13 cellular contexts compared by ENCODE assay signal in the genomic region with DNA sequence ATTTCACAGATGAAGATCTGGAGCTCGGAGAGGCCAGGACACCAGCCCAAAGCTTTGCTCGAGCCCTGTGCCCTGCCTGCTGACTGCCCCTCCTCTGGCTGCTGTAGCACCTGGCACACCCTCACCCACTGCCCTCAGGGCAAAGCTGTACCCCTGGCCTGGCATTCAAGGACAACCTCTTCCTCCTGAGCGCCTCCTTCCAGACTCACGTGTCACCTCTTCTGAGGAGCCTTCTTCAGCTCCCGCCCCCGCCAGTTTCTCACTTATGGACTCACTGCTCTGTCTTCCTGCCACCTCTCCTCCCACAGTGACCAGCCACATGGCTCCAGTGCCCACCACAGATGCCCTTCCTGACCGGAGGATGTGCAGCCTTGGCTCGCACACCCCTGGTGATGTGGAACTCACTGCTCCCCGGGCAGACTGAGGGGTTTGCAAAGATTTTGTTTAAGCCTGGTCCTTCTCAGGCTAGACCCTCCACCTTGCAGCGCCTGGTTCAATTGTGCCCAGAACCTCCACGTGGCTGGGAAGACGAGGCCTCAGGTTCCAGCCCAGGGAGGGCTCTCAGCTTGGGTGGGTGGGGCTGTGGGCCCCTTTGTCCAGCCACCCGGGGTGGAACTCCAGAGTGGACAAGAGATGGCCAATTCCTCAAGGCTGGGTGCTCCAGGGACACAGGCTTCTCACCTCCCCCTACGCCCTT. TPM values are rescaled to one million over a fixed set of nuclear protein-coding genes. Genes with fewer than 3 reads are reported as not detected.
DNase-seq lines count a peak whose midpoint lies in the region; ATAC-seq, FAIRE-seq and TF ChIP-seq lines count a peak whose summit lies in the region.
"Had no signal": no experiment of that assay in that cellular context is flagged by ENCODE, and none has a peak within 500 bp of the region (broad histone marks: within the 10 kb centered on the region; RNA-seq: fewer than 3 reads in every experiment).

No MANE protein-coding gene starts in this region.

- TF ChIP-seq RAD21 in HCT116 (IDR thresholded peaks at IDR 0.05; ENCODE audit: low read depth) = no peak
- TF ChIP-seq RAD21 in H1 (IDR thresholded peaks at IDR 0.05 in 1 of 2, conservative IDR thresholded peaks at IDR 0.05 in 1 of 2; ENCODE audit: low read depth in 2 of 2, low read length in 2 of 2) = no peak
- no peak for TF ChIP-seq RAD21 in SK-N-SH (IDR thresholded peaks at IDR 0.05; ENCODE audit: low read length)

- H3K23ac ChIP-seq in H1 (ENCODE audit: insufficient read length) = no peak overlapping the region

- no peak overlapping the region for H4K91ac ChIP-seq in H1 (replicated peaks; ENCODE audit: insufficient read length, low read length)

- H3K27me3 ChIP-seq in left ventricle myocardium inferior (ENCODE audit: low read depth) = peaks cover 24% of the 10 kb centered on the region
- H3K27me3 ChIP-seq in HCT116 (ENCODE audit: insufficient read depth, low read length) = no peaks in the 10 kb centered on the region
- peaks cover 0 to 10% (median 2%) of the 10 kb centered on the region in 4 experiments; a peak in 4 of 7 replicates for H3K27me3 ChIP-seq in H1 (replicated peaks in 1 of 4; ENCODE audit: control insufficient read depth in 3 of 4, extremely low read depth in 1 of 4, insufficient read depth in 3 of 4, low read length in 3 of 4)
- no peaks in the 10 kb centered on the region for H3K27me3 ChIP-seq in gastrocnemius medialis
- H3K27me3 ChIP-seq in transverse colon = peaks cover 21% of the 10 kb centered on the region
- no peaks in the 10 kb centered on the region for H3K27me3 ChIP-seq in SK-N-SH (ENCODE audit: insufficient read depth)
- H3K27me3 ChIP-seq: BE2C, Peyer's patch had no signal

- H2BK20ac ChIP-seq in H1 (ENCODE audit: low read length) = no peak overlapping the region; the same call in 1 of the 2 replicates

- H3K36me3 ChIP-seq in left ventricle myocardium inferior (no peaks in the 10 kb centered on the region), HCT116 (ENCODE audit: control insufficient read depth in 1 of 2, insufficient read depth in 2 of 2, low read length in 2 of 2) (no peaks in the 10 kb centered on the region), H1 (ENCODE audit: control insufficient read depth in 2 of 4, insufficient read depth in 4 of 4, low read length in 3 of 4) (no peaks in the 10 kb centered on the region), gastrocnemius medialis (no peaks in the 10 kb centered on the region), transverse colon (no peaks in the 10 kb centered on the region), SK-N-SH (replicated peaks in 1 of 2; ENCODE audit: control insufficient read depth in 1 of 2, insufficient read depth in 2 of 2, low read length in 1 of 2) (no peaks in the 10 kb centered on the region)
- H3K36me3 ChIP-seq: BE2C, Peyer's patch had no signal

- H2BK12ac ChIP-seq in H1 (ENCODE audit: low read depth, low read length) = 0 out of 2 replicates have a peak overlapping the region, but pooled peaks have one; percentile 9

- H3K9ac ChIP-seq in HCT116 (ENCODE audit: low read length) (no peak overlapping the region), H1 (replicated peaks in 1 of 4; ENCODE audit: extremely low read depth in 1 of 4, low read depth in 3 of 4, low read length in 3 of 4) (no peak overlapping the region), SK-N-SH (no peak overlapping the region)

- H3K56ac ChIP-seq in H1 (replicated peaks; ENCODE audit: insufficient read length, low read depth, low read length) = no peak overlapping the region

- no peak overlapping the region for H3K14ac ChIP-seq in H1 (ENCODE audit: insufficient read length)

- no peak overlapping the region for H4K5ac ChIP-seq in H1 (ENCODE audit: insufficient read length, low read depth, low read length)

- RAD21 ChIA-PET in HCT116 (lab: Charles Lee; ENCODE audit: low non-redundant PET in 1 of 2, low total read pairs in 2 of 2, uncharacterized antibody in 2 of 2, unreplicated experiment in 2 of 2) = interaction anchor here in 1 of 2 experiments (1.6 kb wide), 1 partner anchor 182 kb away, joined by 4 read pairs; no protein-coding TSS in a partner anchor

- ATAC-seq in Right ventricle myocardium inferior (peak; percentile 2), HCT116 (no peak), gastrocnemius medialis (peak; percentile 4 to 8)

- in situ Hi-C loops in gastrocnemius medialis (cut with MboI; ENCODE audit: low sequenced_read_pairs in 4 of 4) (loop anchor here in 1 of 4 donors (25.0 kb wide), 1 partner anchor 1208 kb away; no protein-coding TSS in a partner anchor), transverse colon (cut with MboI; ENCODE audit: low pct_ligation_motif_present in 1 of 4, low pct_unique_long_range_greater_than_20kb in 1 of 4, low sequenced_read_pairs in 3 of 4) (loop anchor here in 2 of 4 donors (10.0 to 25.0 kb wide), 2 partner anchors 276 to 283 kb away; no protein-coding TSS in a partner anchor)

- DNase-seq in Right ventricle myocardium inferior (ENCODE audit: missing footprints) (peak; percentile 47), left ventricle myocardium inferior (no peak), HCT116 (ENCODE audit: low read depth, low spot score) (no peak), H1 (ENCODE audit: low read depth in 1 of 2, low spot score in 2 of 2) (no peak), gastrocnemius medialis (no peak), transverse colon (no peak), amniotic stem cell (lab: John Stamatoyannopoulos, UW) (no peak), SK-N-SH (no peak)
- DNase-seq: NCI-H2081 treated with DMSO at 0.1 percent for 48 hours had no signal

- H2AFZ ChIP-seq in HCT116 (ENCODE audit: low read depth, low read length, poor library complexity, severe bottlenecking) (no peak overlapping the region), H1 (ENCODE audit: low read length) (0 out of 2 replicates have a peak overlapping the region, but pooled peaks have one; percentile 28), SK-N-SH (ENCODE audit: low read depth) (no peak overlapping the region)

- H3K9me3 ChIP-seq in left ventricle myocardium inferior (replicated peaks) (peaks cover 16% of the 10 kb centered on the region), HCT116 (ENCODE audit: control insufficient read depth in 1 of 2, insufficient read depth in 1 of 2, low read depth in 1 of 2, low read length in 2 of 2) (peaks cover 8 to 16% of the 10 kb centered on the region in 2 experiments; a peak in 2 of 4 replicates), H1 (ENCODE audit: insufficient read depth in 2 of 2, low read depth in 1 of 2, low read length in 1 of 2) (peaks cover 0 to 4% of the 10 kb centered on the region in 2 experiments; a peak in 1 of 4 replicates), gastrocnemius medialis (peaks cover 0 to 7% (median 6%) of the 10 kb centered on the region in 3 donors), transverse colon (peaks cover 0 to 3% of the 10 kb centered on the region in 2 donors), SK-N-SH (no peaks in the 10 kb centered on the region)

- H2AK5ac ChIP-seq in H1 (ENCODE audit: low read depth, low read length) = no peak overlapping the region

- H3K18ac ChIP-seq in H1 (ENCODE audit: extremely low read depth, low read length) = no peak overlapping the region

- no TSS peak for BruUV-seq in HCT116 (replicated peaks; lab: Mats Ljungman, UMichigan)

- no peak overlapping the region for H2BK5ac ChIP-seq in H1 (ENCODE audit: low read depth, low read length)

- no peaks in the 10 kb centered on the region for H3F3A ChIP-seq in SK-N-SH (replicated peaks; ENCODE audit: insufficient read depth)

- no peak for FAIRE-seq in H1 (lab: Jason Lieb, UNC)

- no peaks in the 10 kb centered on the region for H3K79me1 ChIP-seq in H1 (ENCODE audit: low read depth, low read length)

- H3K27ac ChIP-seq in left ventricle myocardium inferior (replicated peaks) (no peak overlapping the region), HCT116 (ENCODE audit: low read depth, low read length) (no peak overlapping the region), H1 (ENCODE audit: low read depth, low read length) (no peak overlapping the region), gastrocnemius medialis (no peak overlapping the region), transverse colon (no peak overlapping the region), SK-N-SH (ENCODE audit: low read depth in 2 of 2, low read length in 1 of 2) (no peak overlapping the region)
- H3K27ac ChIP-seq: Peyer's patch, SK-N-MC had no signal

- no peaks in the 10 kb centered on the region for H3K9me2 ChIP-seq in HCT116 (ENCODE audit: insufficient read depth)
- H3K9me2 ChIP-seq in SK-N-SH = no peaks in the 10 kb centered on the region

- H3K4me1 ChIP-seq in left ventricle myocardium inferior (peaks cover 8% of the 10 kb centered on the region), HCT116 (ENCODE audit: control insufficient read depth in 1 of 2, insufficient read depth in 2 of 2, low read length in 2 of 2) (peaks cover 0 to 4% of the 10 kb centered on the region in 2 experiments; a peak in 2 of 4 replicates), H1 (replicated peaks in 1 of 4; ENCODE audit: control insufficient read depth in 3 of 4, insufficient read depth in 4 of 4, low read length in 3 of 4) (peaks cover 0 to 4% (median 2%) of the 10 kb centered on the region in 4 experiments; a peak in 2 of 7 replicates), gastrocnemius medialis (no peaks in the 10 kb centered on the region), transverse colon (peaks cover 0 to 7% (median 3%) of the 10 kb centered on the region in 4 donors), SK-N-SH (ENCODE audit: control insufficient read depth in 1 of 2, insufficient read depth in 2 of 2, low read depth in 1 of 2, low read length in 1 of 2) (peaks cover 0 to 28% of the 10 kb centered on the region in 2 experiments; a peak in 1 of 4 replicates)

- CTCF ChIA-PET in HCT116 (lab: Charles Lee) = interaction anchor here (2.5 kb wide), 1 partner anchor 273 kb away, joined by 11 read pairs; no protein-coding TSS in a partner anchor
- CTCF ChIA-PET in H1 (lab: Charles Lee; ENCODE audit: partially characterized antibody) = interaction anchor here (0.6 to 10.0 kb wide), 40 partner anchors 7 to 388 kb away, joined by 3 to 131 read pairs (median 4); a partner anchor contains a TSS
- CTCF ChIA-PET in SK-N-SH (lab: Yijun Ruan, JAX) = interaction anchor here (0.6 to 13.7 kb wide), 42 partner anchors 8 to 345 kb away, joined by 3 to 265 read pairs (median 6); a partner anchor contains a TSS

- TF ChIP-seq EP300 in H1 (IDR thresholded peaks at IDR 0.05; ENCODE audit: borderline replicate concordance in 1 of 2, low read depth in 2 of 2, low read length in 2 of 2) (no peak), transverse colon (IDR thresholded peaks at IDR 0.05; ENCODE audit: low read depth) (no peak), SK-N-SH (IDR thresholded peaks at IDR 0.05; ENCODE audit: borderline replicate concordance in 1 of 2, low read depth in 1 of 2, low read length in 1 of 2) (no peak)

- WGBS in H1 (ENCODE audit: extremely low coverage in 1 of 2, insufficient coverage in 1 of 2, insufficient read length in 1 of 2, insufficient replicate concordance in 2 of 2, low coverage in 1 of 2, low lambda C conversion rate in 2 of 2, missing lambda C conversion rate in 1 of 2), 2 experiments = 86% methylated on average over 14 of the region's 14 CpGs; no CpG with 5 or more reads in 1 of the 2 experiments
- 68% methylated on average over 14 of the region's 14 CpGs; no CpG with 5 or more reads in 1 of the 2 donors for WGBS in transverse colon (ENCODE audit: low coverage in 1 of 2), 2 donors
- 50% methylated on average over 11 of the region's 14 CpGs for WGBS in SK-N-SH (ENCODE audit: low lambda C conversion rate)

- H3K4me2 ChIP-seq in HCT116 (ENCODE audit: low read length) (peak overlapping the region; percentile 66), H1 (ENCODE audit: insufficient read depth in 1 of 2, low read depth in 2 of 2, low read length in 2 of 2) (peak overlapping the region in 1 of 2 experiments; percentile 51; a peak in 1 of 4 replicates), SK-N-SH (no peak overlapping the region)

- H4K20me1 ChIP-seq in HCT116 (ENCODE audit: insufficient read depth) (no peaks in the 10 kb centered on the region), H1 (replicated peaks in 1 of 2; ENCODE audit: control insufficient read depth in 1 of 2, insufficient read depth in 2 of 2, low read length in 2 of 2) (no peaks in the 10 kb centered on the region), SK-N-SH (ENCODE audit: insufficient read depth) (no peaks in the 10 kb centered on the region)

- intact Hi-C loops in Right ventricle myocardium inferior (cut with DNase I) (no loop called here), left ventricle myocardium inferior (cut with micrococcal nuclease) (no loop called here), HCT116 (cut with micrococcal nuclease) (no loop called here), gastrocnemius medialis (cut with DNase I; ENCODE audit: low total_unique reads) (no loop called here), transverse colon (cut with DNase I; ENCODE audit: low total_unique reads) (no loop called here)

- no peak overlapping the region for H2BK120ac ChIP-seq in H1 (replicated peaks; ENCODE audit: low read depth, low read length)

- H3K79me2 ChIP-seq in HCT116 (ENCODE audit: insufficient read depth, low read length) (no peaks in the 10 kb centered on the region), H1 (ENCODE audit: control insufficient read depth in 1 of 2, insufficient read depth in 2 of 2, low read length in 2 of 2) (no peaks in the 10 kb centered on the region), SK-N-SH (ENCODE audit: insufficient read depth) (no peaks in the 10 kb centered on the region)

- no peaks in the 10 kb centered on the region for H3K23me2 ChIP-seq in H1 (ENCODE audit: low read depth, low read length)

- TF ChIP-seq CTCF in left ventricle myocardium inferior (IDR thresholded peaks at IDR 0.05; ENCODE audit: borderline replicate concordance) = no peak
- TF ChIP-seq CTCF in HCT116 (IDR thresholded peaks at IDR 0.05 in 2 of 3, conservative IDR thresholded peaks at IDR 0.05 in 1 of 3; ENCODE audit: borderline replicate concordance in 1 of 3, insufficient read depth in 1 of 3, low read depth in 2 of 3, low read length in 2 of 3) = no peak
- TF ChIP-seq CTCF in H1 (IDR thresholded peaks at IDR 0.05; ENCODE audit: control extremely low read depth in 1 of 3, insufficient read depth in 1 of 3, low read depth in 1 of 3, low read length in 3 of 3) = no peak
- TF ChIP-seq CTCF in gastrocnemius medialis (IDR thresholded peaks at IDR 0.05 in 4 of 5, conservative IDR thresholded peaks at IDR 0.05 in 1 of 5) = no peak
- no peak for TF ChIP-seq CTCF in transverse colon (IDR thresholded peaks at IDR 0.05)
- no peak for TF ChIP-seq CTCF in SK-N-SH (IDR thresholded peaks at IDR 0.05)

- POLR2A ChIA-PET in HCT116 (lab: Charles Lee) = no interaction called here
- POLR2A ChIA-PET in H1 (lab: Charles Lee; ENCODE audit: partially characterized antibody) = no interaction called here
- POLR2A ChIA-PET in SK-N-SH (lab: Yijun Ruan, JAX) = no interaction called here

- TF ChIP-seq POLR2A in HCT116 (IDR thresholded peaks at IDR 0.05; ENCODE audit: borderline replicate concordance, extremely low read depth, insufficient read depth, insufficient read length) = no peak
- TF ChIP-seq POLR2A in H1 (IDR thresholded peaks at IDR 0.05; ENCODE audit: control extremely low read depth in 1 of 2, low read depth in 2 of 2, low read length in 2 of 2) = no peak
- no peak for TF ChIP-seq POLR2A in gastrocnemius medialis (IDR thresholded peaks at IDR 0.05)
- TF ChIP-seq POLR2A in transverse colon (IDR thresholded peaks at IDR 0.05) = no peak

- 0 out of 2 replicates have a peak overlapping the region, but pooled peaks have one; percentile 61 for H2BK15ac ChIP-seq in H1 (ENCODE audit: low read length)

- H4K8ac ChIP-seq in H1 (ENCODE audit: extremely low read depth, insufficient read depth, low read length) = no peak overlapping the region

- H3K4me3 ChIP-seq in left ventricle myocardium inferior (no peak overlapping the region), HCT116 (replicated peaks in 1 of 2; ENCODE audit: low read depth in 1 of 2, low read length in 2 of 2) (no peak overlapping the region), H1 (ENCODE audit: extremely low read depth in 1 of 4, insufficient read depth in 2 of 4, low read depth in 3 of 4, low read length in 4 of 4) (no peak overlapping the region), gastrocnemius medialis (no peak overlapping the region), transverse colon (no peak overlapping the region), SK-N-SH (ENCODE audit: low read depth in 2 of 2, low read length in 1 of 2) (no peak overlapping the region)
- H3K4me3 ChIP-seq: K562, Peyer's patch, SK-N-MC had no signal

- H3K4ac ChIP-seq in H1 (replicated peaks; ENCODE audit: insufficient read length, low read depth, low read length) = no peak overlapping the region

RNA-seq across cellular contexts. Expression of a gene that starts 46.6 kb away (rescaled TPM):
- total RNA-seq in Right ventricle myocardium inferior = 34.5 TPM
- total RNA-seq in left ventricle myocardium inferior = 34.0 TPM
- total RNA-seq in HCT116 (2021; ENCODE audit: unreplicated experiment) = 57.8 TPM
- 40.9 and 42.3 TPM in 2 replicates for polyA plus RNA-seq in HCT116 (2012)
- 29.5 and 32.1 TPM in 2 replicates for total RNA-seq in H1 (2021; fragmentation: NEBNext Ultra II Directional; extraction: Animal tissue kit (Norgen Biotek cat#: 25700))
- 25.1 and 33.4 TPM in 2 replicates for polyA plus RNA-seq in H1 (2011; rRNA removed)
- 35.7 TPM for polyA plus RNA-seq in H1 (2011; cell fraction: cytosol; rRNA removed)
- polyA plus RNA-seq in H1 (2011; cell fraction: nucleus; rRNA removed) = 106 TPM
- polyA plus RNA-seq in H1 (2012, experiment 1 of 2) = 22.0 to 26.7 TPM (median 22.5 TPM) in 4 replicates
- 9.1 TPM for polyA plus RNA-seq in H1 (2012, experiment 2 of 2)
- 10.9 TPM for polyA plus RNA-seq in H1 (2013, experiment 1 of 2)
- 7.7 TPM for polyA plus RNA-seq in H1 (2013, experiment 2 of 2)
- polyA minus RNA-seq in H1 (2011; rRNA and poly(A)+ RNA removed) = 44.1 and 62.2 TPM in 2 replicates
- polyA minus RNA-seq in H1 (2011; cell fraction: cytosol; rRNA and poly(A)+ RNA removed) = 25.1 TPM
- polyA minus RNA-seq in H1 (2011; cell fraction: nucleus; rRNA and poly(A)+ RNA removed) = 91.2 TPM
- 10 to 100 TPM; 25.0 to 54.6 (median 33.7) TPM for total RNA-seq in gastrocnemius medialis
- 100 to 1,000 TPM; 124 to 405 (median 197) TPM for total RNA-seq in transverse colon
- 46.8 and 61.3 TPM in 2 replicates for polyA plus RNA-seq in SK-N-SH (2012; rRNA removed)
- 18.4 and 23.3 TPM in 2 replicates for polyA plus RNA-seq in SK-N-SH (2012; cell fraction: cytosol; rRNA removed)
- polyA plus RNA-seq in SK-N-SH (2012; cell fraction: nucleus; rRNA removed) = 262 and 272 TPM in 2 replicates
